24 cellular contexts compared by ENCODE assay signal in the genomic region with DNA sequence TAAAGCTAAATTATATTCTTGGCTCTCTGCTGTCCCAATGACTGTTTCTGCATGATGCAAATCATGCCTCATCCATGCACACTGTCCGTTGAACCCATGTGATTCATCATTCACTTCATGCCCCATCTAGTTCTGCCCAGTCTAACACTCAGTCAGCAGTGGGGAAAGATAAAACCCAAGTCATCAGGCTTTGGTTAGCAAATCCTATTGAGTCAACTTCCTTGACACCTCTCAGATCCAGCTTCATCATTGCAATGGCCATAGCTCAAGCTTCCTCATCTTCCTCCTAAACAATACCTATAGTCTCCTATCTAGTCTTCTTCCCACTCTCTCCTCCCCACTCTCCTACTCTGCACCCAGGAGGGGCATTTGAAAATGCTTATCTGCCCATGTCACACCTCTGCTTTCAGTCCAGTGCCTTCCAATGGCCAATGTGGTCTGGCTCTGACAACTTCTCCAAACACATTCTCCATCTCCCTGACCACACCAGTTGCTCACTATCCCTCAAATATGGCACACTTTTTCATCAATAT.
DNase-seq lines count a peak whose midpoint lies in the region; ATAC-seq and TF ChIP-seq lines count a peak whose summit lies in the region.
"Had no signal": no experiment of that assay in that cellular context is flagged by ENCODE, and none has a peak within 500 bp of the region (broad histone marks: within the 10 kb centered on the region; RNA-seq: fewer than 3 reads in every experiment).

No MANE protein-coding gene starts in this region.

- H3K9me3 Mint-ChIP-seq in CD14-positive monocyte: peaks cover 0 to 16% (median 4%) of the 10 kb centered on the region in 7 donors
- H3K9me3 Mint-ChIP-seq: activated B cell treated with CpG ODN at 0.5 μM for 24 hours; activated naive CD8-positive, alpha-beta T cell treated with anti-CD3 and anti-CD28 coated beads, Interleukin-2, amount 50 U/mL, for 24 hours; activated T-helper 17 cell treated with anti-CD3 and anti-CD28 coated beads, Interleukin-2, amount 50 U/mL, for 72 hours had no signal

- H3K27ac Mint-ChIP-seq in CD14-positive monocyte: no peak overlapping the region
- H3K27ac Mint-ChIP-seq: activated B cell treated with CpG ODN at 0.5 μM for 24 hours; activated naive CD8-positive, alpha-beta T cell treated with anti-CD3 and anti-CD28 coated beads, Interleukin-2, amount 50 U/mL, for 24 hours; activated T-helper 17 cell treated with anti-CD3 and anti-CD28 coated beads, Interleukin-2, amount 50 U/mL, for 72 hours; B cell; natural killer cell; T-helper 17 cell had no signal

- no peaks in the 10 kb centered on the region for H3K4me1 Mint-ChIP-seq in CD14-positive monocyte
- H3K4me1 Mint-ChIP-seq: activated B cell treated with CpG ODN at 0.5 μM for 24 hours; activated naive CD8-positive, alpha-beta T cell treated with anti-CD3 and anti-CD28 coated beads, Interleukin-2, amount 50 U/mL, for 24 hours; activated T-helper 17 cell treated with anti-CD3 and anti-CD28 coated beads, Interleukin-2, amount 50 U/mL, for 72 hours; B cell; natural killer cell; T-helper 17 cell had no signal

- no peaks in the 10 kb centered on the region for H3K36me3 ChIP-seq in osteoblast (ENCODE audit: insufficient read depth, low read length)
- H3K36me3 ChIP-seq: cardiac muscle cell had no signal

- TF ChIP-seq CTCF in epithelial cell of proximal tubule (conservative IDR thresholded peaks at IDR 0.05; ENCODE audit: low read depth, low read length): no peak
- TF ChIP-seq CTCF in osteoblast (IDR thresholded peaks at IDR 0.05; ENCODE audit: extremely low read depth, low read depth, low read length): no peak
- no peak for TF ChIP-seq CTCF in CD14-positive monocyte (IDR thresholded peaks at IDR 0.05)

- no peaks in the 10 kb centered on the region for H3K4me1 ChIP-seq in osteoblast (ENCODE audit: insufficient read depth, low read length)

- no peak overlapping the region for H3K4me3 Mint-ChIP-seq in CD14-positive monocyte
- H3K4me3 Mint-ChIP-seq: activated B cell treated with CpG ODN at 0.5 μM for 24 hours; activated naive CD8-positive, alpha-beta T cell treated with anti-CD3 and anti-CD28 coated beads, Interleukin-2, amount 50 U/mL, for 24 hours; activated T-helper 17 cell treated with anti-CD3 and anti-CD28 coated beads, Interleukin-2, amount 50 U/mL, for 72 hours; B cell; natural killer cell; T-helper 17 cell had no signal

- DNase-seq in GM03348 (ENCODE audit: low spot score) (peak; percentile 10), NCI-H526 treated with DMSO at 0.1 percent for 48 hours (lab: John Stamatoyannopoulos, UW) (peak; percentile 11), epithelial cell of proximal tubule (ENCODE audit: low read depth) (peak; percentile 68), osteoblast (ENCODE audit: insufficient read length, low spot score, missing footprints) (peak; percentile 69), epidermal melanocyte (ENCODE audit: insufficient read length, low spot score) (no peak), Right ventricle myocardium inferior (ENCODE audit: missing footprints) (no peak), CD14-positive monocyte (ENCODE audit: low spot score) (no peak)
- no peak for DNase-seq in effector CD4-positive, alpha-beta T cell
- DNase-seq: activated B cell treated with CpG ODN at 0.5 μM for 24 hours; activated naive CD8-positive, alpha-beta T cell treated with anti-CD3 and anti-CD28 coated beads, Interleukin-2, amount 50 U/mL, for 24 hours; hypothalamus; kidney; mesenchymal stem cell; natural killer cell; NCI-H1694; NCI-H446; SIG-M5; stimulated activated CD4-positive, alpha-beta T cell treated with anti-CD3 and anti-CD28 coated beads, Interleukin-4, amount 100 ng/mL, for 1 hour; T-helper 17 cell had no signal

- H3K27ac ChIP-seq in osteoblast (ENCODE audit: low read depth, low read length): no peak overlapping the region
- H3K27ac ChIP-seq: cardiac muscle cell, skin epidermis had no signal

- H2AFZ ChIP-seq in osteoblast (ENCODE audit: low read length): no peak overlapping the region

- H3K79me2 ChIP-seq in osteoblast (ENCODE audit: insufficient read depth, low read length): no peaks in the 10 kb centered on the region

- no peaks in the 10 kb centered on the region for H3K27me3 ChIP-seq in osteoblast (ENCODE audit: insufficient read depth, low read length)
- H3K27me3 ChIP-seq: cardiac muscle cell had no signal

- H3K9me3 ChIP-seq in osteoblast (ENCODE audit: low read depth, low read length): no peaks in the 10 kb centered on the region

- H3K4me2 ChIP-seq in osteoblast (ENCODE audit: insufficient read depth, low read length): no peak overlapping the region

- H3K27me3 Mint-ChIP-seq in CD14-positive monocyte (ENCODE audit: low read depth in 3 of 3): peaks cover 0 to 3% (median 3%) of the 10 kb centered on the region in 3 donors
- H3K27me3 Mint-ChIP-seq: activated B cell treated with CpG ODN at 0.5 μM for 24 hours; activated naive CD8-positive, alpha-beta T cell treated with anti-CD3 and anti-CD28 coated beads, Interleukin-2, amount 50 U/mL, for 24 hours; activated T-helper 17 cell treated with anti-CD3 and anti-CD28 coated beads, Interleukin-2, amount 50 U/mL, for 72 hours; B cell; T-helper 17 cell had no signal

- ATAC-seq in Right ventricle myocardium inferior: no peak
- ATAC-seq: activated naive CD8-positive, alpha-beta T cell treated with anti-CD3 and anti-CD28 coated beads, Interleukin-2, amount 50 U/mL, for 24 hours; activated T-helper 17 cell treated with anti-CD3 and anti-CD28 coated beads, Interleukin-2, amount 50 U/mL, for 72 hours; GM12878; natural killer cell; T-helper 17 cell had no signal

- H3K36me3 Mint-ChIP-seq in CD14-positive monocyte: no peaks in the 10 kb centered on the region
- H3K36me3 Mint-ChIP-seq: natural killer cell had no signal

- H4K20me1 ChIP-seq in osteoblast (ENCODE audit: insufficient read depth, low read length): no peaks in the 10 kb centered on the region

- H3K4me3 ChIP-seq in epithelial cell of proximal tubule (ENCODE audit: low read depth, low read length): no peak overlapping the region
- no peak overlapping the region for H3K4me3 ChIP-seq in osteoblast (ENCODE audit: insufficient read depth, low read length)
- H3K4me3 ChIP-seq: cardiac muscle cell, GM12878, skin epidermis had no signal

- intact Hi-C loops in Right ventricle myocardium inferior (cut with DNase I): no loop called here
- intact Hi-C loops in CD14-positive monocyte (cut with micrococcal nuclease): no loop called here

Comparison
In these comparisons a context has a peak if more than half of its experiments do, and no peak if none do; other contexts are left out.
1. DNase-seq: peak in GM03348 (single experiment), NCI-H526 treated with DMSO at 0.1 percent for 48 hours (single experiment), epithelial cell of proximal tubule (single experiment) and osteoblast (single experiment); none in epidermal melanocyte (single experiment), Right ventricle myocardium inferior (single experiment), effector CD4-positive, alpha-beta T cell (single experiment) and CD14-positive monocyte (single experiment).